ENCODE assay signal across 26 cellular contexts in genomic region chr19:8731428-8732169, GRCh38. TPM values are rescaled to one million over a fixed set of nuclear protein-coding genes. Genes with fewer than 3 reads are reported as not detected.
DNase-seq lines count a peak whose midpoint lies in the region; ATAC-seq, FAIRE-seq and TF ChIP-seq lines count a peak whose summit lies in the region.
"Had no signal": no experiment of that assay in that cellular context is flagged by ENCODE, and none has a peak within 500 bp of the region (broad histone marks: within the 10 kb centered on the region; RNA-seq: fewer than 3 reads in every experiment).

No MANE protein-coding gene starts in this region.

- POLR2A ChIA-PET in A549 (lab: Yijun Ruan, JAX), result no interaction called here

- no peak for TF ChIP-seq RAD21 in A549 (conservative IDR thresholded peaks at IDR 0.05 in 1 of 2, IDR thresholded peaks at IDR 0.05 in 1 of 2)

- no peak for TF ChIP-seq POLR2A in A549 (IDR thresholded peaks at IDR 0.05; ENCODE audit: low read length)

- DNase-seq in A549 (ENCODE audit: low read depth in 1 of 2, low spot score in 1 of 2), result no peak
- peak; percentile 37 for DNase-seq in ELF-1 (ENCODE audit: low read depth, low spot score)
- DNase-seq in bronchial epithelial cell (ENCODE audit: low read depth), result no peak
- no peak for DNase-seq in immature natural killer cell
- no peak for DNase-seq in T-helper 2 cell treated with Interferon-gamma antibody and Interleukin-4, amounts not matched to agents 5 μg/mL and 100 μg/mL, for 36 hours (ENCODE audit: low spot score)
- DNase-seq in small intestine, result no peak
- DNase-seq: activated CD4-positive, CD25-positive, alpha-beta regulatory T cell treated with anti-CD3 and anti-CD28 coated beads, Interleukin-2, amount 50 U/mL, for 72 hours; activated T-cell treated with anti-CD3 and anti-CD28 coated beads, Interleukin-2, amount 50 U/mL, for 24 hours; body of pancreas; CD8-positive, alpha-beta memory T cell; effector memory CD8-positive, alpha-beta T cell; lower lobe of right lung; NCI-H146; NCI-H2171 treated with DMSO at 0.1 percent for 48 hours; NCI-H82; stimulated activated naive CD8-positive, alpha-beta T cell treated with anti-CD3 and anti-CD28 coated beads, Interleukin-15, Interleukin-2, amounts not matched to agents 100 U/mL and 50 U/mL, for 24 hours; T1000 had no signal

- WGBS in A549 (ENCODE audit: missing lambda C conversion rate), result 42% methylated on average over 18 of the region's 19 CpGs
- 63 to 72% (median 69%) methylated on average over 19 of the region's 19 CpGs for WGBS in small intestine, 3 donors

- H3K9me3 Mint-ChIP-seq in immature natural killer cell, result peaks cover 0 to 1% (median 0%) of the 10 kb centered on the region in 6 donors
- no peaks in the 10 kb centered on the region for H3K9me3 Mint-ChIP-seq in T-helper 2 cell treated with Interferon-gamma antibody and Interleukin-4, amounts not matched to agents 5 μg/mL and 100 μg/mL, for 36 hours
- H3K9me3 Mint-ChIP-seq: activated T-cell treated with anti-CD3 and anti-CD28 coated beads, Interleukin-2, amount 50 U/mL, for 24 hours; CD8-positive, alpha-beta memory T cell; effector memory CD8-positive, alpha-beta T cell had no signal

- no peak overlapping the region for H3K4me3 Mint-ChIP-seq in immature natural killer cell
- H3K4me3 Mint-ChIP-seq in T-helper 2 cell treated with Interferon-gamma antibody and Interleukin-4, amounts not matched to agents 5 μg/mL and 100 μg/mL, for 36 hours, result no peak overlapping the region
- H3K4me3 Mint-ChIP-seq: activated naive CD8-positive, alpha-beta T cell; activated T-cell treated with anti-CD3 and anti-CD28 coated beads, Interleukin-2, amount 50 U/mL, for 24 hours; CD8-positive, alpha-beta memory T cell; effector memory CD8-positive, alpha-beta T cell had no signal

- no peak overlapping the region for H3K4me2 ChIP-seq in A549
- H3K4me2 ChIP-seq: PC-9 had no signal

- no peak overlapping the region for H3K27ac Mint-ChIP-seq in immature natural killer cell
- H3K27ac Mint-ChIP-seq in T-helper 2 cell treated with Interferon-gamma antibody and Interleukin-4, amounts not matched to agents 5 μg/mL and 100 μg/mL, for 36 hours, result no peak overlapping the region
- H3K27ac Mint-ChIP-seq: activated naive CD8-positive, alpha-beta T cell; activated T-cell treated with anti-CD3 and anti-CD28 coated beads, Interleukin-2, amount 50 U/mL, for 24 hours; CD8-positive, alpha-beta memory T cell; effector memory CD8-positive, alpha-beta T cell had no signal

- H3K27me3 Mint-ChIP-seq in immature natural killer cell (ENCODE audit: low read depth in 3 of 3), result peaks cover 2 to 10% (median 3%) of the 10 kb centered on the region in 3 donors
- no peaks in the 10 kb centered on the region for H3K27me3 Mint-ChIP-seq in T-helper 2 cell treated with Interferon-gamma antibody and Interleukin-4, amounts not matched to agents 5 μg/mL and 100 μg/mL, for 36 hours (ENCODE audit: low read depth)

- FAIRE-seq in A549 (lab: Jason Lieb, UNC), result no peak
- FAIRE-seq in bronchial epithelial cell (lab: Jason Lieb, UNC), result peak; percentile 68
- FAIRE-seq in small intestine (lab: Jason Lieb, UNC), result no peak
- FAIRE-seq: GM18507 had no signal

- no peaks in the 10 kb centered on the region for H3K4me1 Mint-ChIP-seq in immature natural killer cell
- H3K4me1 Mint-ChIP-seq in T-helper 2 cell treated with Interferon-gamma antibody and Interleukin-4, amounts not matched to agents 5 μg/mL and 100 μg/mL, for 36 hours (ENCODE audit: low read depth), result no peaks in the 10 kb centered on the region
- H3K4me1 Mint-ChIP-seq: CD8-positive, alpha-beta memory T cell had no signal

- H3K27ac ChIP-seq in A549 (no peak overlapping the region), small intestine (ENCODE audit: low read depth in 1 of 2, low read length in 1 of 2) (no peak overlapping the region)
- H3K27ac ChIP-seq: body of pancreas, lower lobe of right lung, PC-9, tibial nerve had no signal

- CTCF ChIA-PET in A549 (lab: Yijun Ruan, JAX), result no interaction called here

- ATAC-seq in A549, result no peak
- ATAC-seq in GM19455 (IDR thresholded peaks at IDR 0.05; ENCODE audit: unreplicated experiment), result no peak
- ATAC-seq: body of pancreas; effector memory CD8-positive, alpha-beta T cell; lower lobe of right lung; sciatic nerve; stimulated activated naive CD8-positive, alpha-beta T cell treated with anti-CD3 and anti-CD28 coated beads, Interleukin-15, Interleukin-2, amounts not matched to agents 100 U/mL and 50 U/mL, for 24 hours had no signal

- H3K36me3 ChIP-seq in bronchial epithelial cell (ENCODE audit: control insufficient read depth, insufficient read depth, low read length), result no peaks in the 10 kb centered on the region
- no peaks in the 10 kb centered on the region for H3K36me3 ChIP-seq in small intestine (ENCODE audit: control insufficient read depth in 2 of 2, insufficient read depth in 2 of 2, low read length in 2 of 2)
- H3K36me3 ChIP-seq: lower lobe of right lung, tibial nerve had no signal

- H3K9me3 ChIP-seq in A549 (no peaks in the 10 kb centered on the region), small intestine (ENCODE audit: control insufficient read depth, low read depth) (no peaks in the 10 kb centered on the region)
- H3K9me3 ChIP-seq: body of pancreas, lower lobe of right lung had no signal

- H3K27me3 ChIP-seq in bronchial epithelial cell (ENCODE audit: control insufficient read depth, insufficient read depth, low read length) (no peaks in the 10 kb centered on the region), small intestine (ENCODE audit: control insufficient read depth in 2 of 2, insufficient read depth in 2 of 2, low read length in 2 of 2) (no peaks in the 10 kb centered on the region)
- H3K27me3 ChIP-seq: body of pancreas, tibial nerve had no signal

- H3K4me1 ChIP-seq in A549 (no peaks in the 10 kb centered on the region), small intestine (ENCODE audit: control insufficient read depth in 2 of 2, insufficient read depth in 1 of 2, low read depth in 1 of 2, low read length in 1 of 2) (no peaks in the 10 kb centered on the region)
- H3K4me1 ChIP-seq: body of pancreas, lower lobe of right lung, tibial nerve had no signal

- no peaks in the 10 kb centered on the region for H3K36me3 Mint-ChIP-seq in immature natural killer cell
- no peaks in the 10 kb centered on the region for H3K36me3 Mint-ChIP-seq in T-helper 2 cell treated with Interferon-gamma antibody and Interleukin-4, amounts not matched to agents 5 μg/mL and 100 μg/mL, for 36 hours (ENCODE audit: low read depth)
- H3K36me3 Mint-ChIP-seq: activated naive CD8-positive, alpha-beta T cell; CD8-positive, alpha-beta memory T cell had no signal

- TF ChIP-seq EP300 in A549 (IDR thresholded peaks at IDR 0.05), result no peak

- H3K4me3 ChIP-seq in A549, result no peak overlapping the region
- H3K4me3 ChIP-seq in bronchial epithelial cell (ENCODE audit: low read depth, low read length), result no peak overlapping the region
- no peak overlapping the region for H3K4me3 ChIP-seq in small intestine (ENCODE audit: low read depth in 1 of 2, low read length in 2 of 2)
- H3K4me3 ChIP-seq: body of pancreas, lower lobe of right lung, PC-9, tibial nerve had no signal

- no peak for TF ChIP-seq CTCF in A549 (IDR thresholded peaks at IDR 0.05)
- TF ChIP-seq CTCF in bronchial epithelial cell (IDR thresholded peaks at IDR 0.05; ENCODE audit: insufficient read depth, low read length, severe bottlenecking), result no peak

TF ChIP-seq in A549, 52 proteins besides CTCF, POLR2A, EP300 and RAD21 (continues in another document):
- no peak for TF ChIP-seq USF2 (IDR thresholded peaks at IDR 0.05)

TF ChIP-seq in PFSK-1, 5 proteins besides CTCF, POLR2A, EP300 and RAD21 (continues in another document):
- no peak for TF ChIP-seq SIN3A (IDR thresholded peaks at IDR 0.05; ENCODE audit: borderline replicate concordance, insufficient read depth, low read length)
- TF ChIP-seq FOXP2 (optimal IDR thresholded peaks at IDR 0.05; ENCODE audit: borderline replicate concordance, extremely low read depth, extremely low read length, insufficient read depth), result no peak
- TF ChIP-seq POLR2AphosphoS5 (IDR thresholded peaks at IDR 0.05; ENCODE audit: low read depth, low read length), result no peak
- no peak for TF ChIP-seq TAF1 (IDR thresholded peaks at IDR 0.05; ENCODE audit: borderline replicate concordance, insufficient read depth, low read length)

RNA-seq across cellular contexts. Expression of gene OR2Z1, which starts 10.2 kb away (rescaled TPM):
- polyA plus RNA-seq in A549 (2011; rRNA removed), result not detected in 2 replicates
- not detected in 2 replicates for polyA plus RNA-seq in A549 (2012; cell fraction: cytosol; rRNA removed)
- polyA plus RNA-seq in A549 (2012; cell fraction: nucleus; rRNA removed), result not detected in 2 replicates
- polyA plus RNA-seq in A549 (2017; fragmentation: RNase III; extraction: RNeasy Plus Mini Kit Qiagen cat#74134 plus additional on column Dnase treatment), result not detected in 3 replicates
- not detected in 2 replicates for polyA minus RNA-seq in A549 (2011; rRNA and poly(A)+ RNA removed)
- not detected for polyA plus RNA-seq in PFSK-1 (2012; ENCODE audit: insufficient read length, low read depth)
- total RNA-seq in bronchial epithelial cell, result not detected in 2 replicates
- not detected for polyA plus RNA-seq in immature natural killer cell
- polyA plus RNA-seq in small intestine, result not detected
- total RNA-seq: body of pancreas; CD8-positive, alpha-beta memory T cell; glomerular endothelial cell; lower lobe of right lung; omental fat pad; PC-9; sciatic nerve; tibial nerve had no signal
- polyA plus RNA-seq: CD8-positive, alpha-beta memory T cell had no signal

RNA-seq across cellular contexts. Expression of gene ACTL9, which starts 33.0 kb away (rescaled TPM):
- polyA plus RNA-seq in A549 (2011; rRNA removed) (not detected in 2 replicates), A549 (2017; fragmentation: RNase III; extraction: RNeasy Plus Mini Kit Qiagen cat#74134 plus additional on column Dnase treatment) (not detected in 3 replicates), immature natural killer cell (not detected), small intestine (not detected)
- polyA plus RNA-seq in A549 (2012; cell fraction: cytosol; rRNA removed), result not detected in 2 replicates
- polyA plus RNA-seq in A549 (2012; cell fraction: nucleus; rRNA removed), result not detected in 2 replicates
- not detected in 2 replicates for polyA minus RNA-seq in A549 (2011; rRNA and poly(A)+ RNA removed)
- not detected for polyA plus RNA-seq in PFSK-1 (2012; ENCODE audit: insufficient read length, low read depth)
- total RNA-seq in bronchial epithelial cell, result not detected in 2 replicates
- total RNA-seq: body of pancreas; CD8-positive, alpha-beta memory T cell; glomerular endothelial cell; lower lobe of right lung; omental fat pad; PC-9; sciatic nerve; tibial nerve had no signal
- polyA plus RNA-seq: CD8-positive, alpha-beta memory T cell had no signal
